In genomic region chr6:3612341-3613041, GRCh38 we compare ENCODE assay signal across 10 cellular contexts.
A peak's percentile ranks its signal among the peaks of the same experiment; 100 is the strongest.
DNase-seq lines count a peak whose midpoint lies in the region; ATAC-seq, FAIRE-seq and TF ChIP-seq lines count a peak whose summit lies in the region.
"Had no signal": no experiment of that assay in that cellular context is flagged by ENCODE, and none has a peak within 500 bp of the region (broad histone marks: within the 10 kb centered on the region; RNA-seq: fewer than 3 reads in every experiment).

No MANE protein-coding gene starts in this region.

- H3K36me3 Mint-ChIP-seq in chondrocyte (ENCODE audit: low read depth) (no peaks in the 10 kb centered on the region), nephron progenitor cell (ENCODE audit: low read depth) (no peaks in the 10 kb centered on the region)

- peak; percentile 62 for DNase-seq in H54 (ENCODE audit: insufficient read length, low spot score)
- peak; percentile 23 to 71 for DNase-seq in NCI-H446 (lab: John Stamatoyannopoulos, UW)
- DNase-seq in chondrocyte (ENCODE audit: low spot score) = no peak
- peak; percentile 78 for DNase-seq in prostate gland (ENCODE audit: low spot score)
- no peak for DNase-seq in nephron progenitor cell
- DNase-seq: activated naive CD8-positive, alpha-beta T cell treated with anti-CD3 and anti-CD28 coated beads, Interleukin-2, amount 50 U/mL, for 24 hours had no signal

- no peaks in the 10 kb centered on the region for H3K9me3 ChIP-seq in prostate gland
- H3K9me3 ChIP-seq: tibial nerve had no signal

- ATAC-seq in GM19467 (IDR thresholded peaks at IDR 0.05; ENCODE audit: unreplicated experiment) = no peak
- ATAC-seq in GM21576 (IDR thresholded peaks at IDR 0.05; ENCODE audit: unreplicated experiment) = no peak
- ATAC-seq in HG03025 (IDR thresholded peaks at IDR 0.05; ENCODE audit: low FRiP score, unreplicated experiment) = no peak
- ATAC-seq: activated naive CD8-positive, alpha-beta T cell treated with anti-CD3 and anti-CD28 coated beads, Interleukin-2, amount 50 U/mL, for 24 hours had no signal

- FAIRE-seq in H54 (lab: Jason Lieb, UNC) = peak; percentile 94

- H3K27ac Mint-ChIP-seq in chondrocyte (ENCODE audit: unreplicated experiment) (peak overlapping the region; percentile 18), nephron progenitor cell (no peak overlapping the region)
- H3K27ac Mint-ChIP-seq: activated naive CD8-positive, alpha-beta T cell treated with anti-CD3 and anti-CD28 coated beads, Interleukin-2, amount 50 U/mL, for 24 hours had no signal

- no peaks in the 10 kb centered on the region for H3K27me3 ChIP-seq in prostate gland (replicated peaks; ENCODE audit: insufficient read depth)
- H3K27me3 ChIP-seq: tibial nerve had no signal

- no peaks in the 10 kb centered on the region for H3K27me3 Mint-ChIP-seq in chondrocyte (ENCODE audit: low read depth)
- H3K27me3 Mint-ChIP-seq in nephron progenitor cell (ENCODE audit: low read depth, poor library complexity) = peaks cover 14% of the 10 kb centered on the region

- intact Hi-C loops in prostate gland (cut with DNase I) = no loop called here

- TF ChIP-seq POLR2A in H54 (IDR thresholded peaks at IDR 0.05; ENCODE audit: low read depth, low read length) (no peak), prostate gland (IDR thresholded peaks at IDR 0.05) (no peak)

- H3K9me3 Mint-ChIP-seq in chondrocyte (ENCODE audit: low read depth) = no peaks in the 10 kb centered on the region
- no peaks in the 10 kb centered on the region for H3K9me3 Mint-ChIP-seq in nephron progenitor cell
- H3K9me3 Mint-ChIP-seq: activated naive CD8-positive, alpha-beta T cell treated with anti-CD3 and anti-CD28 coated beads, Interleukin-2, amount 50 U/mL, for 24 hours had no signal

- TF ChIP-seq CTCF in chondrocyte (IDR thresholded peaks at IDR 0.05) = no peak
- no peak for TF ChIP-seq CTCF in prostate gland (IDR thresholded peaks at IDR 0.05)
- no peak for TF ChIP-seq CTCF in nephron progenitor cell (IDR thresholded peaks at IDR 0.05)

- H3K4me1 ChIP-seq in prostate gland (replicated peaks) = no peaks in the 10 kb centered on the region
- H3K4me1 ChIP-seq: tibial nerve had no signal

- WGBS in prostate gland = 19% methylated on average over 8 of the region's 8 CpGs

- H3K4me3 Mint-ChIP-seq in chondrocyte (ENCODE audit: unreplicated experiment) (no peak overlapping the region), nephron progenitor cell (no peak overlapping the region)
- H3K4me3 Mint-ChIP-seq: activated naive CD8-positive, alpha-beta T cell treated with anti-CD3 and anti-CD28 coated beads, Interleukin-2, amount 50 U/mL, for 24 hours had no signal

- H3K4me3 ChIP-seq in prostate gland = no peak overlapping the region
- H3K4me3 ChIP-seq: tibial nerve had no signal

- no peak overlapping the region for H3K27ac ChIP-seq in prostate gland
- H3K27ac ChIP-seq: tibial nerve had no signal

- no peaks in the 10 kb centered on the region for H3K36me3 ChIP-seq in prostate gland
- H3K36me3 ChIP-seq: tibial nerve had no signal

- H3K4me1 Mint-ChIP-seq in chondrocyte (ENCODE audit: low read depth) = peaks cover 21% of the 10 kb centered on the region
- peaks cover 48% of the 10 kb centered on the region for H3K4me1 Mint-ChIP-seq in nephron progenitor cell
- H3K4me1 Mint-ChIP-seq: activated naive CD8-positive, alpha-beta T cell treated with anti-CD3 and anti-CD28 coated beads, Interleukin-2, amount 50 U/mL, for 24 hours had no signal

Comparison
In these comparisons a context has a peak if more than half of its experiments do, and no peak if none do; other contexts are left out.
1. DNase-seq: peak in H54 (single experiment), NCI-H446 (2 of 2) and prostate gland (single experiment); none in chondrocyte (single experiment) and nephron progenitor cell (single experiment).